19 cellular contexts compared by ENCODE assay signal in the genomic region with DNA sequence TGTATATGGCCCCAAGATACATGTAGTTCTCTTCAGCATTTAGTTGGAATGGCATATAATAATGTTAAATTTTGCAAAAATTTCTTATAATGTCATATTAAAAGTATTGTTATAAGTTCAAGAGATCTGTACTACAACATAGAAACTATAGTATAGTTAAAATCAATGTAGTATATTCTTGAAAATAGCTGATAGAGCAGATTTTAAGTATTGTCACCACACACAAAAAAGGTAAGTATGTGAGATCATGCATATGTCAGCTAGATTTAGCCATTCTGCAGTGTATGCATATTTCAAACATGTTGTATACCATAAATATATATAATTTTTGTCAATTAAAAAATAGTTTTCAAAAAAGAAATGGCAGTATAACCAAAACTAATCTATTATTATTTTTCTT.
DNase-seq lines count a peak whose midpoint lies in the region; ATAC-seq, FAIRE-seq and TF ChIP-seq lines count a peak whose summit lies in the region.
"Had no signal": no experiment of that assay in that cellular context is flagged by ENCODE, and none has a peak within 500 bp of the region (broad histone marks: within the 10 kb centered on the region; RNA-seq: fewer than 3 reads in every experiment).

No MANE protein-coding gene starts in this region.

- TF ChIP-seq CTCF in A549 (IDR thresholded peaks at IDR 0.05) (no peak), VCaP (conservative IDR thresholded peaks at IDR 0.05) (no peak)

- no peaks in the 10 kb centered on the region for H3K9me3 Mint-ChIP-seq in activated CD4-positive, alpha-beta memory T cell treated with anti-CD3 and anti-CD28 coated beads for 36 hours
- H3K9me3 Mint-ChIP-seq: CD8-positive, alpha-beta T cell; HFFc6 had no signal

- no peak overlapping the region for H3K4me3 ChIP-seq in A549
- H3K4me3 ChIP-seq: HAP-1 had no signal

- DNase-seq in A549 (ENCODE audit: low read depth in 1 of 2, low spot score in 1 of 2) (no peak), Right ventricle myocardium inferior (ENCODE audit: missing footprints) (no peak), DMS153 (lab: John Stamatoyannopoulos, UW) (no peak)
- DNase-seq in activated CD4-positive, alpha-beta memory T cell treated with anti-CD3 and anti-CD28 coated beads for 36 hours: no peak
- DNase-seq: 8988T; C1 segment of cervical spinal cord; Caco-2; CD8-positive, alpha-beta T cell; DMS79; EL; GF-D8; GOT3; HFFc6 had no signal

- H3K27ac ChIP-seq in A549 (no peak overlapping the region), VCaP (peak overlapping the region; percentile 19; the same call in 1 of the 2 replicates)

- H3K27me3 Mint-ChIP-seq in activated CD4-positive, alpha-beta memory T cell treated with anti-CD3 and anti-CD28 coated beads for 36 hours: no peaks in the 10 kb centered on the region

- ATAC-seq in A549: no peak
- no peak for ATAC-seq in Right ventricle myocardium inferior
- ATAC-seq: CD8-positive, alpha-beta T cell had no signal

- H3K4me1 ChIP-seq in A549: no peaks in the 10 kb centered on the region
- H3K4me1 ChIP-seq: Caco-2 had no signal

- no peak for FAIRE-seq in A549 (lab: Jason Lieb, UNC)
- peak; percentile 15 for FAIRE-seq in G401.6 (lab: Jason Lieb, UNC)
- FAIRE-seq: GM12891, GM18507, H54 had no signal

- intact Hi-C loops in activated CD4-positive, alpha-beta memory T cell treated with anti-CD3 and anti-CD28 coated beads for 36 hours (cut with micrococcal nuclease): no loop called here
- intact Hi-C loops in Right ventricle myocardium inferior (cut with DNase I): no loop called here

- CTCF ChIA-PET in A549 (lab: Yijun Ruan, JAX): interaction anchor here (0.5 kb wide), 1 partner anchor 193 kb away, joined by 3 read pairs; no protein-coding TSS in a partner anchor
- CTCF ChIA-PET in activated CD4-positive, alpha-beta memory T cell treated with anti-CD3 and anti-CD28 coated beads for 36 hours (lab: Charles Lee): interaction anchor here (1.1 to 1.2 kb wide), 2 partner anchors 225 to 243 kb away, joined by 3 to 4 read pairs; no protein-coding TSS in a partner anchor

- no peak overlapping the region for H3K4me3 Mint-ChIP-seq in activated CD4-positive, alpha-beta memory T cell treated with anti-CD3 and anti-CD28 coated beads for 36 hours
- H3K4me3 Mint-ChIP-seq: CD8-positive, alpha-beta T cell; HFFc6 had no signal

- H3K27ac Mint-ChIP-seq in activated CD4-positive, alpha-beta memory T cell treated with anti-CD3 and anti-CD28 coated beads for 36 hours: no peak overlapping the region
- H3K27ac Mint-ChIP-seq: CD8-positive, alpha-beta T cell; HFFc6 had no signal

- H3K36me3 Mint-ChIP-seq in activated CD4-positive, alpha-beta memory T cell treated with anti-CD3 and anti-CD28 coated beads for 36 hours: peaks cover 65% of the 10 kb centered on the region

- TF ChIP-seq RAD21 in A549 (conservative IDR thresholded peaks at IDR 0.05 in 1 of 2, IDR thresholded peaks at IDR 0.05 in 1 of 2): no peak

- no peak for TF ChIP-seq EP300 in A549 (IDR thresholded peaks at IDR 0.05)

- H3K4me2 ChIP-seq in A549: no peak overlapping the region

- H3K9me3 ChIP-seq in A549: no peaks in the 10 kb centered on the region
- H3K9me3 ChIP-seq: Caco-2, HAP-1 had no signal

- peaks cover 22% of the 10 kb centered on the region for H3K4me1 Mint-ChIP-seq in activated CD4-positive, alpha-beta memory T cell treated with anti-CD3 and anti-CD28 coated beads for 36 hours (ENCODE audit: low read depth)

- POLR2A ChIA-PET in A549 (lab: Yijun Ruan, JAX): no interaction called here
- POLR2A ChIA-PET in activated CD4-positive, alpha-beta memory T cell treated with anti-CD3 and anti-CD28 coated beads for 36 hours (lab: Charles Lee): no interaction called here

- no peak for TF ChIP-seq POLR2A in A549 (IDR thresholded peaks at IDR 0.05; ENCODE audit: low read length)

TF ChIP-seq in A549, 52 proteins besides CTCF, POLR2A, EP300 and RAD21:
- TF ChIP-seq HEYL (CRISPR knock-in tag; IDR thresholded peaks at IDR 0.05) (no peak), NPAS2 (CRISPR knock-in tag; IDR thresholded peaks at IDR 0.05; ENCODE audit: borderline replicate concordance) (no peak), MAFK (IDR thresholded peaks at IDR 0.05; ENCODE audit: partially characterized antibody) (peak; percentile 89), HOXB13 (CRISPR knock-in tag; IDR thresholded peaks at IDR 0.05; ENCODE audit: low read depth) (no peak), NFE2L2 (conservative IDR thresholded peaks at IDR 0.05; ENCODE audit: low read length) (no peak)
- TF ChIP-seq, protein P1, sequence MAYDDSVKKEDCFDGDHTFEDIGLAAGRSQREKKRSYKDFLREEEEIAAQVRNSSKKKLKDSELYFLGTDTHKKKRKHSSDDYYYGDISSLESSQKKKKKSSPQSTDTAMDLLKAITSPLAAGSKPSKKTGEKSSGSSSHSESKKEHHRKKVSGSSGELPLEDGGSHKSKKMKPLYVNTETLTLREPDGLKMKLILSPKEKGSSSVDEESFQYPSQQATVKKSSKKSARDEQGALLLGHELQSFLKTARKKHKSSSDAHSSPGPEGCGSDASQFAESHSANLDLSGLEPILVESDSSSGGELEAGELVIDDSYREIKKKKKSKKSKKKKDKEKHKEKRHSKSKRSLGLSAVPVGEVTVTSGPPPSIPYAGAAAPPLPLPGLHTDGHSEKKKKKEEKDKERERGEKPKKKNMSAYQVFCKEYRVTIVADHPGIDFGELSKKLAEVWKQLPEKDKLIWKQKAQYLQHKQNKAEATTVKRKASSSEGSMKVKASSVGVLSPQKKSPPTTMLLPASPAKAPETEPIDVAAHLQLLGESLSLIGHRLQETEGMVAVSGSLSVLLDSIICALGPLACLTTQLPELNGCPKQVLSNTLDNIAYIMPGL (CRISPR knock-in tag; IDR thresholded peaks at IDR 0.05; ENCODE audit: borderline replicate concordance): no peak
TF ChIP-seq in A549: peak in this region for 1.
